Comparison of ENCODE assay signal across 20 cellular contexts in genomic region chr2:140990416-140990815, GRCh38.
A peak's percentile ranks its signal among the peaks of the same experiment; 100 is the strongest.
DNase-seq lines count a peak whose midpoint lies in the region; ATAC-seq, FAIRE-seq and TF ChIP-seq lines count a peak whose summit lies in the region.
"Had no signal": no experiment of that assay in that cellular context is flagged by ENCODE, and none has a peak within 500 bp of the region (broad histone marks: within the 10 kb centered on the region; RNA-seq: fewer than 3 reads in every experiment).

No MANE protein-coding gene starts in this region.

- no peak overlapping the region for H3K4me3 ChIP-seq in astrocyte of the cerebellum (ENCODE audit: low read depth, low read length)
- H3K4me3 ChIP-seq: left ventricle myocardium inferior, skin epidermis, stomach had no signal

- ATAC-seq in HG03378 (IDR thresholded peaks at IDR 0.05; ENCODE audit: unreplicated experiment), result no peak
- ATAC-seq: activated CD8-positive, alpha-beta T cell treated with anti-CD3 and anti-CD28 coated beads for 36 hours had no signal

- H3K27me3 Mint-ChIP-seq in activated T-cell treated with anti-CD3 and anti-CD28 coated beads, Interleukin-2, amount 50 U/mL, for 24 hours, result no peaks in the 10 kb centered on the region
- H3K27me3 Mint-ChIP-seq: activated CD8-positive, alpha-beta T cell treated with anti-CD3 and anti-CD28 coated beads for 36 hours had no signal

- TF ChIP-seq POLR2A in H54 (IDR thresholded peaks at IDR 0.05; ENCODE audit: low read depth, low read length), result no peak

- DNase-seq in A172 (ENCODE audit: low spot score) (peak; percentile 64), H54 (ENCODE audit: insufficient read length, low spot score) (peak; percentile 7), astrocyte of the cerebellum (ENCODE audit: low read depth) (peak; percentile 94), frontal cortex (ENCODE audit: low spot score in 2 of 2) (no peak), T-helper 9 cell (no peak), NCI-H226 (no peak)
- no peak for DNase-seq in activated T-cell treated with anti-CD3 and anti-CD28 coated beads, Interleukin-2, amount 50 U/mL, for 24 hours
- DNase-seq: activated CD8-positive, alpha-beta T cell treated with anti-CD3 and anti-CD28 coated beads for 36 hours; activated gamma-delta T cell; GOT3; hypothalamus; left ventricle myocardium inferior; NCI-H187 treated with DMSO at 0.1 percent for 48 hours; nephron progenitor cell; SHP77 treated with DMSO at 0.1 percent for 48 hours; stomach had no signal

- FAIRE-seq in H54 (lab: Jason Lieb, UNC), result peak; percentile 93
- peak; percentile 26 for FAIRE-seq in frontal cortex (lab: Jason Lieb, UNC)
- FAIRE-seq: A204.1, D721Med had no signal

- no peak overlapping the region for H3K27ac Mint-ChIP-seq in activated T-cell treated with anti-CD3 and anti-CD28 coated beads, Interleukin-2, amount 50 U/mL, for 24 hours
- H3K27ac Mint-ChIP-seq: activated CD8-positive, alpha-beta T cell treated with anti-CD3 and anti-CD28 coated beads for 36 hours; nephron progenitor cell had no signal

- H3K4me3 Mint-ChIP-seq in activated T-cell treated with anti-CD3 and anti-CD28 coated beads, Interleukin-2, amount 50 U/mL, for 24 hours, result no peak overlapping the region
- H3K4me3 Mint-ChIP-seq: activated CD8-positive, alpha-beta T cell treated with anti-CD3 and anti-CD28 coated beads for 36 hours; nephron progenitor cell had no signal

- no peak for TF ChIP-seq CTCF in astrocyte of the cerebellum (IDR thresholded peaks at IDR 0.05; ENCODE audit: low read depth, low read length, missing control alignments)

- no peaks in the 10 kb centered on the region for H3K4me1 Mint-ChIP-seq in activated T-cell treated with anti-CD3 and anti-CD28 coated beads, Interleukin-2, amount 50 U/mL, for 24 hours (ENCODE audit: low read depth)
- H3K4me1 Mint-ChIP-seq: nephron progenitor cell had no signal

- in situ Hi-C loops in astrocyte of the cerebellum (cut with HindIII; ENCODE audit: low sequenced_read_pairs), result no loop called here

- peaks cover 21% of the 10 kb centered on the region for H3K9me3 Mint-ChIP-seq in activated T-cell treated with anti-CD3 and anti-CD28 coated beads, Interleukin-2, amount 50 U/mL, for 24 hours
- H3K9me3 Mint-ChIP-seq: nephron progenitor cell had no signal

- no peaks in the 10 kb centered on the region for H3K36me3 Mint-ChIP-seq in activated T-cell treated with anti-CD3 and anti-CD28 coated beads, Interleukin-2, amount 50 U/mL, for 24 hours (ENCODE audit: low read depth)

Comparison
In these comparisons a context has a peak if more than half of its experiments do, and no peak if none do; other contexts are left out.
1. DNase-seq: peak in A172 (single experiment), H54 (single experiment) and astrocyte of the cerebellum (single experiment); none in frontal cortex (0 of 2), T-helper 9 cell (single experiment), NCI-H226 (single experiment) and activated T-cell treated with anti-CD3 and anti-CD28 coated beads, Interleukin-2, amount 50 U/mL, for 24 hours (single experiment).